Comparison of ENCODE assay signal across 1 cellular context in genomic region chr2:105950521-105951389, GRCh38.
TF ChIP-seq lines count a peak whose summit lies in the region.

No MANE protein-coding gene starts in this region.

TF ChIP-seq in K562, 482 proteins besides CTCF, POLR2A, EP300 and RAD21 (continued from another document):
- TF ChIP-seq CEBPZ (IDR thresholded peaks at IDR 0.05; ENCODE audit: borderline replicate concordance, low read depth, low read length), result no peak
- TF ChIP-seq MECOM (CRISPR knock-in tag; IDR thresholded peaks at IDR 0.05), result no peak
- no peak for TF ChIP-seq E2F5 (CRISPR knock-in tag; IDR thresholded peaks at IDR 0.05)
- TF ChIP-seq MAFF (IDR thresholded peaks at IDR 0.05; ENCODE audit: low read length), result peak; percentile 10; the same call in 1 of the 2 replicates
- no peak for TF ChIP-seq NBN (IDR thresholded peaks at IDR 0.05; ENCODE audit: low read depth)
- peak; percentile 65 for TF ChIP-seq MAFG (tag; conservative IDR thresholded peaks at IDR 0.05)
- no peak for TF ChIP-seq ZNF695 (CRISPR knock-in tag; IDR thresholded peaks at IDR 0.05)
- no peak for TF ChIP-seq ZNF707 (CRISPR knock-in tag; conservative IDR thresholded peaks at IDR 0.05)
- TF ChIP-seq PHB (CRISPR knock-in tag; IDR thresholded peaks at IDR 0.05), result no peak
- TF ChIP-seq FOSL1 (tag; conservative IDR thresholded peaks at IDR 0.05), result peak; percentile 60
- TF ChIP-seq SMARCE1 (IDR thresholded peaks at IDR 0.05), result no peak
- TF ChIP-seq TBL1XR1 (IDR thresholded peaks at IDR 0.05; ENCODE audit: low read length in 2 of 2), result no peak
- TF ChIP-seq NFE2 (IDR thresholded peaks at IDR 0.05; ENCODE audit: low read depth), result peak; percentile 50
- TF ChIP-seq ZSCAN32 (CRISPR knock-in tag; IDR thresholded peaks at IDR 0.05), result no peak
- TF ChIP-seq XRCC5 (IDR thresholded peaks at IDR 0.05; ENCODE audit: low read depth, low read length), result no peak
- no peak for TF ChIP-seq CCAR2 (IDR thresholded peaks at IDR 0.05; ENCODE audit: low read depth, low read length)
- no peak for TF ChIP-seq HMGN3 (IDR thresholded peaks at IDR 0.05; ENCODE audit: borderline replicate concordance, extremely low read depth, insufficient read length, low read depth, low read length)
- no peak for TF ChIP-seq PTBP1 (IDR thresholded peaks at IDR 0.05; ENCODE audit: low read depth, low read length)
